9 cellular contexts compared by ENCODE assay signal in the genomic region with DNA sequence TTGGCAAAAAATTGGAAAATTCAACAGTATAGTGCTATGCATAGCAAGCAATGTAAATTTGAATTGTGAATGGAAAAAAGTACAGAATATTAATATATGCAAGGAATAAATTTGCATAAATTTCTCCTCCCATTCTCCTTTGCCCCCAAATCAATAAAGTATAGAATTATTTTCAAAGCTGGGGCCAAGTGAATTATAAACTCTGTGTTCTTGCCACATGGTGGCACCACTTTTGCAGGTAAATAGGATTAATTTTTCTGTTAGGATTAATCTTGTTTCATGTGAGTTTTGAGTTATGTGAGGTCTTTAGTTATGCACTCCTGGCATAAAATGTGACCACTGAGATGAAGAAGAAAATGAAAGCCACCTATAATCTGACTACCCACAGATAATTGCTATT. TPM values are rescaled to one million over a fixed set of nuclear protein-coding genes. Genes with fewer than 3 reads are reported as not detected.
A peak's percentile ranks its signal among the peaks of the same experiment; 100 is the strongest.
DNase-seq lines count a peak whose midpoint lies in the region; ATAC-seq, FAIRE-seq and TF ChIP-seq lines count a peak whose summit lies in the region.
"Had no signal": no experiment of that assay in that cellular context is flagged by ENCODE, and none has a peak within 500 bp of the region (broad histone marks: within the 10 kb centered on the region; RNA-seq: fewer than 3 reads in every experiment).

No MANE protein-coding gene starts in this region.

- H3K9ac ChIP-seq in neuronal stem cell (ENCODE audit: low read depth, low read length, poor library complexity): no peak overlapping the region

- H2AFZ ChIP-seq in neuronal stem cell (ENCODE audit: low read length): no peak overlapping the region

- peak; percentile 73 for TF ChIP-seq CTCF in RWPE2 (IDR thresholded peaks at IDR 0.05; ENCODE audit: poor library complexity, severe bottlenecking)

- H3K9me3 ChIP-seq in RWPE2 (ENCODE audit: severe bottlenecking) (no peaks in the 10 kb centered on the region), neuronal stem cell (replicated peaks in 1 of 2; ENCODE audit: control insufficient read depth in 2 of 2, insufficient read depth in 1 of 2, low read depth in 1 of 2, low read length in 2 of 2) (no peaks in the 10 kb centered on the region)

- no peak overlapping the region for H3K23ac ChIP-seq in neuronal stem cell (ENCODE audit: low read depth, low read length, poor library complexity)

- H2BK12ac ChIP-seq in neuronal stem cell (ENCODE audit: low read length): no peak overlapping the region

- H3K79me1 ChIP-seq in neuronal stem cell (ENCODE audit: low read depth, low read length): peaks cover 2% of the 10 kb centered on the region

- H3K4ac ChIP-seq in neuronal stem cell (ENCODE audit: low read length): no peak overlapping the region

- no peaks in the 10 kb centered on the region for H3K4me1 ChIP-seq in RWPE2 (ENCODE audit: insufficient read depth, poor library complexity, severe bottlenecking)
- H3K4me1 ChIP-seq in neuronal stem cell (ENCODE audit: control insufficient read depth in 2 of 2, insufficient read depth in 1 of 2, low read depth in 1 of 2, low read length in 2 of 2): no peaks in the 10 kb centered on the region

- DNase-seq in AML-193 (lab: John Stamatoyannopoulos, UW) (peak; percentile 34 to 47), GM12892 (ENCODE audit: insufficient read length) (peak; percentile 3), RWPE2 (ENCODE audit: low spot score) (no peak), hepatic stellate cell (ENCODE audit: low spot score) (peak; percentile 21), GOT3 (lab: John Stamatoyannopoulos, UW) (no peak), ecto neural progenitor cell (ENCODE audit: low spot score) (no peak), neuronal stem cell (ENCODE audit: low spot score) (no peak)
- DNase-seq: activated effector memory CD4-positive, alpha-beta T cell treated with anti-CD3 and anti-CD28 coated beads, Interleukin-2, amount 50 U/mL, for 16 hours had no signal

- H3K4me2 ChIP-seq in neuronal stem cell (ENCODE audit: insufficient read depth, low read length, poor library complexity, severe bottlenecking): no peak overlapping the region

- H4K8ac ChIP-seq in neuronal stem cell (ENCODE audit: low read depth, low read length): no peak overlapping the region

- no peak overlapping the region for H3K18ac ChIP-seq in neuronal stem cell (ENCODE audit: low read length)

- H3K27me3 ChIP-seq in RWPE2 (ENCODE audit: insufficient read depth, poor library complexity, severe bottlenecking) (no peaks in the 10 kb centered on the region), neuronal stem cell (ENCODE audit: control insufficient read depth in 3 of 3, insufficient read depth in 3 of 3, low read depth in 1 of 3, low read length in 3 of 3) (no peaks in the 10 kb centered on the region)

- no peak for FAIRE-seq in GM12892 (lab: Jason Lieb, UNC)

- TF ChIP-seq POLR2A in GM12892 (IDR thresholded peaks at IDR 0.05; ENCODE audit: low read depth, low read length): no peak

- ATAC-seq in RWPE2 (ENCODE audit: low read depth) (no peak), GM19035 (IDR thresholded peaks at IDR 0.05; ENCODE audit: unreplicated experiment) (no peak)

- no peak overlapping the region for H2BK15ac ChIP-seq in neuronal stem cell (ENCODE audit: low read length)

- H2BK5ac ChIP-seq in neuronal stem cell (ENCODE audit: low read length): no peak overlapping the region

- H4K91ac ChIP-seq in neuronal stem cell (ENCODE audit: low read depth, low read length, poor library complexity): no peak overlapping the region

- H3K14ac ChIP-seq in neuronal stem cell (ENCODE audit: low read length): no peak overlapping the region

- no peak overlapping the region for H3K4me3 ChIP-seq in RWPE2 (ENCODE audit: severe bottlenecking)
- no peak overlapping the region for H3K4me3 ChIP-seq in neuronal stem cell (ENCODE audit: low read length in 2 of 2)

- H2AK5ac ChIP-seq in neuronal stem cell (ENCODE audit: low read depth, low read length): no peak overlapping the region

- no peak overlapping the region for H2BK120ac ChIP-seq in neuronal stem cell (ENCODE audit: low read depth, low read length)

- H3K36me3 ChIP-seq in RWPE2 (ENCODE audit: low read depth) (peaks cover 62% of the 10 kb centered on the region), neuronal stem cell (replicated peaks in 1 of 2; ENCODE audit: control insufficient read depth in 2 of 2, insufficient read depth in 2 of 2, low read length in 2 of 2) (peaks cover 11 to 78% of the 10 kb centered on the region in 2 donors)

- H3K27ac ChIP-seq in RWPE2 (ENCODE audit: poor library complexity, severe bottlenecking): no peak overlapping the region
- no peak overlapping the region for H3K27ac ChIP-seq in neuronal stem cell (replicated peaks; ENCODE audit: low read length)

RNA-seq across cellular contexts. Expression of a gene that starts 19.9 kb away (rescaled TPM):
- 39.3 TPM for polyA plus RNA-seq in GM12892 (2012; ENCODE audit: missing spikeins)
- polyA plus RNA-seq in neuronal stem cell (2013, experiment 1 of 2): 47.5 TPM
- polyA plus RNA-seq in neuronal stem cell (2013, experiment 2 of 2): 46.9 TPM

RNA-seq across cellular contexts. Expression of a gene that starts 44.3 kb away (rescaled TPM):
- polyA plus RNA-seq in GM12892 (2012; ENCODE audit: missing spikeins): 5.5 TPM
- polyA plus RNA-seq in neuronal stem cell (2013, experiment 1 of 2): 9.3 TPM
- 9.6 TPM for polyA plus RNA-seq in neuronal stem cell (2013, experiment 2 of 2)

RNA-seq across cellular contexts. Expression of a gene that starts 59.6 kb away (rescaled TPM):
- polyA plus RNA-seq in GM12892 (2012; ENCODE audit: missing spikeins): 102 TPM
- 0.10 TPM for polyA plus RNA-seq in neuronal stem cell (2013, experiment 1 of 2)
- 0.19 TPM for polyA plus RNA-seq in neuronal stem cell (2013, experiment 2 of 2)

Comparison
In these comparisons a context has a peak if more than half of its experiments do, and no peak if none do; other contexts are left out.
1. DNase-seq: peak in AML-193 (2 of 2), GM12892 (single experiment) and hepatic stellate cell (single experiment); none in RWPE2 (single experiment), GOT3 (single experiment), ecto neural progenitor cell (single experiment) and neuronal stem cell (single experiment).